1 cellular context compared by ENCODE assay signal in genomic region chr17:78232774-78233173, GRCh38.
TF ChIP-seq lines count a peak whose summit lies in the region.

No MANE protein-coding gene starts in this region.

TF ChIP-seq in HepG2, 621 proteins besides CTCF, POLR2A, EP300 and RAD21:
- peak; percentile 82 for TF ChIP-seq MNT (IDR thresholded peaks at IDR 0.05)
- TF ChIP-seq ZNF775 (CRISPR knock-in tag; IDR thresholded peaks at IDR 0.05; ENCODE audit: borderline replicate concordance), result no peak
- no peak for TF ChIP-seq ZNF34 (CRISPR knock-in tag; IDR thresholded peaks at IDR 0.05; ENCODE audit: borderline replicate concordance)
- TF ChIP-seq GTF2F1 (IDR thresholded peaks at IDR 0.05; ENCODE audit: low read length), result no peak
- no peak for TF ChIP-seq ZNF335 (CRISPR knock-in tag; IDR thresholded peaks at IDR 0.05)
- no peak for TF ChIP-seq PAWR (CRISPR knock-in tag; IDR thresholded peaks at IDR 0.05; ENCODE audit: borderline replicate concordance)
